ENCODE assay signal across 23 cellular contexts in genomic region chr20:57677323-57677982, GRCh38. TPM values are rescaled to one million over a fixed set of nuclear protein-coding genes. Genes with fewer than 3 reads are reported as not detected.
DNase-seq lines count a peak whose midpoint lies in the region; FAIRE-seq and TF ChIP-seq lines count a peak whose summit lies in the region.
"Had no signal": no experiment of that assay in that cellular context is flagged by ENCODE, and none has a peak within 500 bp of the region (broad histone marks: within the 10 kb centered on the region; RNA-seq: fewer than 3 reads in every experiment).

No MANE protein-coding gene starts in this region.

- TF ChIP-seq POLR2A in GM12891 (IDR thresholded peaks at IDR 0.05; ENCODE audit: low read depth, low read length) = no peak

- no peaks in the 10 kb centered on the region for H3K4me1 ChIP-seq in Caco-2
- H3K4me1 ChIP-seq: pancreas had no signal

- no peaks in the 10 kb centered on the region for H3K36me3 ChIP-seq in Caco-2 (ENCODE audit: control insufficient read depth, insufficient read depth, low read length)
- H3K36me3 ChIP-seq: BE2C, pancreas, tibial artery had no signal

- FAIRE-seq in GM12891 (lab: Jason Lieb, UNC) = peak; percentile 20
- FAIRE-seq: GM12878, kidney, pancreas had no signal

- no TSS peak for BruUV-seq in Caco-2 (replicated peaks; lab: Mats Ljungman, UMichigan)

- H3K9me3 Mint-ChIP-seq in nephron progenitor cell = no peaks in the 10 kb centered on the region
- no peaks in the 10 kb centered on the region for H3K9me3 Mint-ChIP-seq in Caco-2 (ENCODE audit: unreplicated experiment)
- no peaks in the 10 kb centered on the region for H3K9me3 Mint-ChIP-seq in progenitor cell of endocrine pancreas (ENCODE audit: low read depth)
- H3K9me3 Mint-ChIP-seq: activated T-helper 1 cell treated with anti-CD3 and anti-CD28 coated beads, Interleukin-12 subunit alpha, Interleukin-12 subunit beta, Interleukin-2, Interleukin-4 antibody, amounts not matched to agents 30 ng/mL and 10 ng/mL and 1 ng/mL, durations not matched to agents 14 hours and 24 hours and 36 hours; naive thymus-derived CD8-positive, alpha-beta T cell; T-helper 2 cell treated with Interferon-gamma antibody and Interleukin-4, amounts not matched to agents 5 μg/mL and 100 μg/mL, for 36 hours had no signal

- TF ChIP-seq CTCF in VCaP (conservative IDR thresholded peaks at IDR 0.05) (no peak), nephron progenitor cell (IDR thresholded peaks at IDR 0.05) (no peak), Caco-2 (IDR thresholded peaks at IDR 0.05; ENCODE audit: insufficient read depth in 1 of 2, low read depth in 1 of 2, low read length in 1 of 2, severe bottlenecking in 1 of 2, unreplicated experiment in 1 of 2) (no peak), GM20000 (IDR thresholded peaks at IDR 0.05; ENCODE audit: extremely low read depth, missing control alignments) (no peak), progenitor cell of endocrine pancreas (IDR thresholded peaks at IDR 0.05; ENCODE audit: unreplicated experiment) (no peak)

- H3K4me3 Mint-ChIP-seq in nephron progenitor cell (no peak overlapping the region), Caco-2 (ENCODE audit: unreplicated experiment) (no peak overlapping the region), progenitor cell of endocrine pancreas (ENCODE audit: low read depth) (no peak overlapping the region)
- H3K4me3 Mint-ChIP-seq: activated naive CD8-positive, alpha-beta T cell; activated T-helper 1 cell treated with anti-CD3 and anti-CD28 coated beads, Interleukin-12 subunit alpha, Interleukin-12 subunit beta, Interleukin-2, Interleukin-4 antibody, amounts not matched to agents 30 ng/mL and 10 ng/mL and 1 ng/mL, durations not matched to agents 14 hours and 24 hours and 36 hours; T-helper 2 cell treated with Interferon-gamma antibody and Interleukin-4, amounts not matched to agents 5 μg/mL and 100 μg/mL, for 36 hours had no signal

- H3K27ac ChIP-seq in VCaP = peak overlapping the region; percentile 99
- H3K27ac ChIP-seq: body of pancreas, hepatocyte, pancreas had no signal

- H3K4me3 ChIP-seq in Caco-2 (ENCODE audit: low read depth, low read length) = no peak overlapping the region
- H3K4me3 ChIP-seq: body of pancreas, GM12878, hepatocyte, pancreas, tibial artery had no signal

- peaks cover 60% of the 10 kb centered on the region for H3K4me1 Mint-ChIP-seq in nephron progenitor cell
- H3K4me1 Mint-ChIP-seq in Caco-2 (ENCODE audit: low read depth, unreplicated experiment) = no peaks in the 10 kb centered on the region
- peaks cover 5% of the 10 kb centered on the region for H3K4me1 Mint-ChIP-seq in progenitor cell of endocrine pancreas (ENCODE audit: low read depth)

- H3K9me3 ChIP-seq in Caco-2 = no peaks in the 10 kb centered on the region
- H3K9me3 ChIP-seq: BE2C, body of pancreas, pancreas, tibial artery had no signal

- CTCF ChIA-PET in Caco-2 (lab: Charles Lee) = no interaction called here

- DNase-seq in GM12891 (ENCODE audit: insufficient read length, low spot score) (no peak), NCI-H187 treated with DMSO at 0.1 percent for 48 hours (lab: John Stamatoyannopoulos, UW) (peak; percentile 79), nephron progenitor cell (no peak), Caco-2 (no peak), GM20000 (ENCODE audit: low spot score) (no peak), progenitor cell of endocrine pancreas (ENCODE audit: low spot score, unreplicated experiment) (no peak)
- DNase-seq: activated CD4-positive, CD25-positive, alpha-beta regulatory T cell treated with anti-CD3 and anti-CD28 coated beads, Interleukin-2, amount 50 U/mL, for 72 hours; body of pancreas; IMR-90; kidney; mesenchymal stem cell; naive thymus-derived CD8-positive, alpha-beta T cell; pancreas; stimulated activated naive CD4-positive, alpha-beta T cell treated with Interleukin-2 at 50 U/mL for 16 hours; tibial artery had no signal

- H3K36me3 Mint-ChIP-seq in nephron progenitor cell (ENCODE audit: low read depth) (no peaks in the 10 kb centered on the region), Caco-2 (ENCODE audit: insufficient read depth, unreplicated experiment) (no peaks in the 10 kb centered on the region), progenitor cell of endocrine pancreas (ENCODE audit: insufficient read depth) (no peaks in the 10 kb centered on the region)
- H3K36me3 Mint-ChIP-seq: naive thymus-derived CD8-positive, alpha-beta T cell had no signal

- H3K27me3 ChIP-seq in Caco-2 (replicated peaks; ENCODE audit: control insufficient read depth, insufficient read depth, low read length) = no peaks in the 10 kb centered on the region
- H3K27me3 ChIP-seq: BE2C, body of pancreas, hepatocyte, pancreas, tibial artery had no signal

- H3K27ac Mint-ChIP-seq in nephron progenitor cell = peak overlapping the region; percentile 23
- H3K27ac Mint-ChIP-seq in Caco-2 (ENCODE audit: unreplicated experiment) = no peak overlapping the region
- no peak overlapping the region for H3K27ac Mint-ChIP-seq in progenitor cell of endocrine pancreas
- H3K27ac Mint-ChIP-seq: activated T-helper 1 cell treated with anti-CD3 and anti-CD28 coated beads, Interleukin-12 subunit alpha, Interleukin-12 subunit beta, Interleukin-2, Interleukin-4 antibody, amounts not matched to agents 30 ng/mL and 10 ng/mL and 1 ng/mL, durations not matched to agents 14 hours and 24 hours and 36 hours; T-helper 2 cell treated with Interferon-gamma antibody and Interleukin-4, amounts not matched to agents 5 μg/mL and 100 μg/mL, for 36 hours had no signal

- peaks cover 23% of the 10 kb centered on the region for H3K27me3 Mint-ChIP-seq in nephron progenitor cell (ENCODE audit: low read depth, poor library complexity)
- H3K27me3 Mint-ChIP-seq in Caco-2 (ENCODE audit: insufficient read depth, unreplicated experiment) = peaks cover 4% of the 10 kb centered on the region
- no peaks in the 10 kb centered on the region for H3K27me3 Mint-ChIP-seq in progenitor cell of endocrine pancreas
- H3K27me3 Mint-ChIP-seq: activated naive CD8-positive, alpha-beta T cell had no signal

- POLR2A ChIA-PET in Caco-2 (lab: Charles Lee) = no interaction called here

- intact Hi-C loops in Caco-2 (cut with micrococcal nuclease; ENCODE audit: unreplicated experiment) = no loop called here

TF ChIP-seq in GM12891, 5 proteins besides CTCF, POLR2A, EP300 and RAD21:
- no peak for TF ChIP-seq SPI1 (IDR thresholded peaks at IDR 0.05; ENCODE audit: low read depth, low read length)
- TF ChIP-seq POU2F2 (IDR thresholded peaks at IDR 0.05; ENCODE audit: low read depth, low read length) = no peak
- no peak for TF ChIP-seq POLR2AphosphoS5 (IDR thresholded peaks at IDR 0.05; ENCODE audit: low read depth, low read length)
- TF ChIP-seq TAF1 (IDR thresholded peaks at IDR 0.05; ENCODE audit: low read depth, low read length) = no peak
- no peak for TF ChIP-seq PAX5 (IDR thresholded peaks at IDR 0.05; ENCODE audit: insufficient read depth, low read length, severe bottlenecking)

RNA-seq across cellular contexts. Expression of gene PMEPA1, which starts 32.4 kb away (rescaled TPM):
- polyA plus RNA-seq in GM12891 (2012; ENCODE audit: low read depth, missing spikeins) = 2.8 TPM
- total RNA-seq in Caco-2 (2022) (3.3 and 3.7 TPM in 2 replicates), progenitor cell of endocrine pancreas (9.1 and 9.2 TPM in 2 replicates)

RNA-seq across cellular contexts. Expression of gene ZBP1, which starts 57.2 kb away (rescaled TPM):
- polyA plus RNA-seq in GM12891 (2012; ENCODE audit: low read depth, missing spikeins) = 2.2 TPM
- total RNA-seq in Caco-2 (2022) = not detected in 2 replicates
- not detected in 2 replicates for total RNA-seq in progenitor cell of endocrine pancreas
- total RNA-seq: hepatocyte, IMR-90, SK-MEL-5 had no signal
- polyA plus RNA-seq: hepatocyte, IMR-90 had no signal
